18 cellular contexts compared by ENCODE assay signal in the genomic region with DNA sequence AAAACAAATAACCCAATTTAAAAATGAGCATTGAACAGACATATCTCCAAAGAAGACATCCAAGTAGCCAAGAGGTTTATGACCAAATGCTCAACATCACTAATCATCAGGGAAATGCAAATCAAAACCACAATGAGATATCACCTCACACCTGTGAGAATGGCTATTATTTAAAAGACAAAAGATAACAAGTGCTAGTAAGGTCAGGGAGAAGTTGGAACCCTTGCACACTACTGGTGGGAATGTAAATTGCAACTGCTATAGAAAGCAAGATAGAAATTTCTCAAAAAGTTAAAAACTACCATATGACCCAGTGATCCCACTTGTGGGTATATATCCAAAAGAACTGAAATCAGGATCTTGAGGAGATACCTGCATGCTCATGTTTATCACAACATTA. TPM values are rescaled to one million over a fixed set of nuclear protein-coding genes. Genes with fewer than 3 reads are reported as not detected.
DNase-seq lines count a peak whose midpoint lies in the region; ATAC-seq, FAIRE-seq and TF ChIP-seq lines count a peak whose summit lies in the region.
"Had no signal": no experiment of that assay in that cellular context is flagged by ENCODE, and none has a peak within 500 bp of the region (broad histone marks: within the 10 kb centered on the region; RNA-seq: fewer than 3 reads in every experiment).

No MANE protein-coding gene starts in this region.

- H3K9me1 ChIP-seq in keratinocyte (ENCODE audit: control insufficient read depth, extremely low read depth, insufficient read depth, low read length) = no peaks in the 10 kb centered on the region

- CTCF ChIA-PET in HCT116 (lab: Charles Lee) = no interaction called here
- CTCF ChIA-PET in activated CD4-positive, alpha-beta T cell treated with anti-CD3 and anti-CD28 coated beads for 36 hours (lab: Charles Lee) = no interaction called here

- in situ Hi-C loops in brain microvascular endothelial cell (cut with HindIII; ENCODE audit: low pct_ligation_motif_present, low sequenced_read_pairs) = no loop called here

- no peaks in the 10 kb centered on the region for H3K27me3 ChIP-seq in HCT116 (ENCODE audit: insufficient read depth, low read length)
- no peaks in the 10 kb centered on the region for H3K27me3 ChIP-seq in brain microvascular endothelial cell (replicated peaks)
- H3K27me3 ChIP-seq in keratinocyte (ENCODE audit: control insufficient read depth, extremely low read depth, insufficient read depth, low read length) = no peaks in the 10 kb centered on the region
- H3K27me3 ChIP-seq: heart right ventricle, pancreas, upper lobe of left lung had no signal

- H3K9me3 ChIP-seq in HCT116 (ENCODE audit: control insufficient read depth in 1 of 2, insufficient read depth in 1 of 2, low read depth in 1 of 2, low read length in 2 of 2) (no peaks in the 10 kb centered on the region), keratinocyte (ENCODE audit: control insufficient read depth, low read depth, low read length) (no peaks in the 10 kb centered on the region)
- H3K9me3 ChIP-seq: pancreas, upper lobe of left lung had no signal

- H3K4me3 ChIP-seq in AG09309 (ENCODE audit: control insufficient read depth, low read depth, low read length) (no peak overlapping the region), HCT116 (replicated peaks in 1 of 2; ENCODE audit: low read depth in 1 of 2, low read length in 2 of 2) (no peak overlapping the region), brain microvascular endothelial cell (ENCODE audit: low read depth, low read length) (no peak overlapping the region), keratinocyte (ENCODE audit: control insufficient read depth in 2 of 3, extremely low read depth in 1 of 3, insufficient read depth in 2 of 3, low read depth in 1 of 3, low read length in 3 of 3) (no peak overlapping the region)
- H3K4me3 ChIP-seq: heart right ventricle, pancreas, upper lobe of left lung had no signal

- H3K36me3 ChIP-seq in HCT116 (ENCODE audit: control insufficient read depth in 1 of 2, insufficient read depth in 2 of 2, low read length in 2 of 2) (no peaks in the 10 kb centered on the region), brain microvascular endothelial cell (replicated peaks) (no peaks in the 10 kb centered on the region), keratinocyte (ENCODE audit: control insufficient read depth in 2 of 2, extremely low read depth in 1 of 2, insufficient read depth in 2 of 2, low read length in 2 of 2) (no peaks in the 10 kb centered on the region)
- H3K36me3 ChIP-seq: heart right ventricle, pancreas, upper lobe of left lung had no signal

- H3K36me3 Mint-ChIP-seq in activated T-helper 2 cell treated with anti-CD3 and anti-CD28 coated beads, Interferon-gamma antibody, Interleukin-2, Interleukin-4, amounts not matched to agents 10 μg/mL and 5 μg/mL and 100 μg/mL, durations not matched to agents 14 hours and 24 hours and 36 hours (ENCODE audit: low read depth) = no peaks in the 10 kb centered on the region
- no peaks in the 10 kb centered on the region for H3K36me3 Mint-ChIP-seq in activated CD4-positive, alpha-beta T cell treated with anti-CD3 and anti-CD28 coated beads for 36 hours (ENCODE audit: low read depth)
- H3K36me3 Mint-ChIP-seq: activated CD4-positive, alpha-beta memory T cell treated with anti-CD3 and anti-CD28 coated beads for 36 hours had no signal

- H3K9me3 Mint-ChIP-seq in activated T-helper 2 cell treated with anti-CD3 and anti-CD28 coated beads, Interferon-gamma antibody, Interleukin-2, Interleukin-4, amounts not matched to agents 10 μg/mL and 5 μg/mL and 100 μg/mL, durations not matched to agents 14 hours and 24 hours and 36 hours = no peaks in the 10 kb centered on the region
- H3K9me3 Mint-ChIP-seq in activated CD4-positive, alpha-beta T cell treated with anti-CD3 and anti-CD28 coated beads for 36 hours (ENCODE audit: low read depth) = no peaks in the 10 kb centered on the region
- H3K9me3 Mint-ChIP-seq: activated CD4-positive, alpha-beta memory T cell treated with anti-CD3 and anti-CD28 coated beads for 36 hours; stimulated activated memory B cell treated with anti-CD40 and anti-IgM and Interleukin-4, amounts not matched to agents 10 μg/mL and 1 μg/mL and 100 μg/mL, for 72 hours had no signal

- ATAC-seq in HCT116 (peak; percentile 54; the same call in 1 of the 2 replicates), HG03439 (IDR thresholded peaks at IDR 0.05; ENCODE audit: unreplicated experiment) (no peak)
- ATAC-seq in activated CD4-positive, alpha-beta T cell treated with anti-CD3 and anti-CD28 coated beads for 36 hours = no peak
- ATAC-seq: heart right ventricle; pancreas; stimulated activated memory B cell treated with anti-CD40 and anti-IgM and Interleukin-4, amounts not matched to agents 10 μg/mL and 1 μg/mL and 100 μg/mL, for 72 hours had no signal

- BruUV-seq in HCT116 (replicated peaks; lab: Mats Ljungman, UMichigan) = no TSS peak

- H4K20me1 ChIP-seq in HCT116 (ENCODE audit: insufficient read depth) (no peaks in the 10 kb centered on the region), keratinocyte (ENCODE audit: control insufficient read depth, extremely low read depth, insufficient read depth, low read length) (no peaks in the 10 kb centered on the region)

- peaks cover 8% of the 10 kb centered on the region for H3K4me1 Mint-ChIP-seq in activated T-helper 2 cell treated with anti-CD3 and anti-CD28 coated beads, Interferon-gamma antibody, Interleukin-2, Interleukin-4, amounts not matched to agents 10 μg/mL and 5 μg/mL and 100 μg/mL, durations not matched to agents 14 hours and 24 hours and 36 hours (ENCODE audit: low read depth)
- H3K4me1 Mint-ChIP-seq in activated CD4-positive, alpha-beta T cell treated with anti-CD3 and anti-CD28 coated beads for 36 hours = peaks cover 63% of the 10 kb centered on the region

- peaks cover 5 to 20% of the 10 kb centered on the region in 2 experiments; a peak in 3 of 4 replicates for H3K4me1 ChIP-seq in HCT116 (ENCODE audit: control insufficient read depth in 1 of 2, insufficient read depth in 2 of 2, low read length in 2 of 2)
- peaks cover 10% of the 10 kb centered on the region for H3K4me1 ChIP-seq in keratinocyte (ENCODE audit: control insufficient read depth, extremely low read depth, insufficient read depth, low read length)

- no peak overlapping the region for H3K4me3 Mint-ChIP-seq in activated T-helper 2 cell treated with anti-CD3 and anti-CD28 coated beads, Interferon-gamma antibody, Interleukin-2, Interleukin-4, amounts not matched to agents 10 μg/mL and 5 μg/mL and 100 μg/mL, durations not matched to agents 14 hours and 24 hours and 36 hours (ENCODE audit: low read depth)
- no peak overlapping the region for H3K4me3 Mint-ChIP-seq in activated CD4-positive, alpha-beta T cell treated with anti-CD3 and anti-CD28 coated beads for 36 hours
- H3K4me3 Mint-ChIP-seq: activated CD4-positive, alpha-beta memory T cell treated with anti-CD3 and anti-CD28 coated beads for 36 hours; stimulated activated memory B cell treated with anti-CD40 and anti-IgM and Interleukin-4, amounts not matched to agents 10 μg/mL and 1 μg/mL and 100 μg/mL, for 72 hours had no signal

- no peak overlapping the region for H3K4me2 ChIP-seq in HCT116 (ENCODE audit: low read length)
- no peak overlapping the region for H3K4me2 ChIP-seq in keratinocyte (ENCODE audit: control insufficient read depth, extremely low read depth, insufficient read depth, low read depth, low read length)

- RAD21 ChIA-PET in HCT116 (lab: Charles Lee; ENCODE audit: low non-redundant PET in 1 of 2, low total read pairs in 2 of 2, uncharacterized antibody in 2 of 2, unreplicated experiment in 2 of 2) = no interaction called here

- TF ChIP-seq POLR2A in HCT116 (IDR thresholded peaks at IDR 0.05; ENCODE audit: borderline replicate concordance, extremely low read depth, insufficient read depth, insufficient read length) = no peak

- dilution Hi-C loops in keratinocyte (cut with MboI; ENCODE audit: extremely low pct_ligation_motif_present, low sequenced_read_pairs) = no loop called here

- no peak overlapping the region for H3K9ac ChIP-seq in HCT116 (ENCODE audit: low read length)
- H3K9ac ChIP-seq in keratinocyte (ENCODE audit: control insufficient read depth, extremely low read depth, insufficient read depth, low read length) = no peak overlapping the region

- H3K27me3 Mint-ChIP-seq in activated T-helper 2 cell treated with anti-CD3 and anti-CD28 coated beads, Interferon-gamma antibody, Interleukin-2, Interleukin-4, amounts not matched to agents 10 μg/mL and 5 μg/mL and 100 μg/mL, durations not matched to agents 14 hours and 24 hours and 36 hours (ENCODE audit: low read depth) = no peaks in the 10 kb centered on the region
- H3K27me3 Mint-ChIP-seq in activated CD4-positive, alpha-beta T cell treated with anti-CD3 and anti-CD28 coated beads for 36 hours = no peaks in the 10 kb centered on the region
- H3K27me3 Mint-ChIP-seq: activated CD4-positive, alpha-beta memory T cell treated with anti-CD3 and anti-CD28 coated beads for 36 hours; stimulated activated memory B cell treated with anti-CD40 and anti-IgM and Interleukin-4, amounts not matched to agents 10 μg/mL and 1 μg/mL and 100 μg/mL, for 72 hours had no signal

- H3K79me2 ChIP-seq in HCT116 (ENCODE audit: insufficient read depth, low read length) = no peaks in the 10 kb centered on the region; the same call in 1 of the 2 replicates
- peaks cover 5% of the 10 kb centered on the region for H3K79me2 ChIP-seq in keratinocyte (ENCODE audit: control insufficient read depth, insufficient read depth, low read length)

- no peak for TF ChIP-seq RAD21 in HCT116 (IDR thresholded peaks at IDR 0.05; ENCODE audit: low read depth)

- TF ChIP-seq CTCF in AG09309 (IDR thresholded peaks at IDR 0.05; ENCODE audit: control insufficient read depth, insufficient read depth, low read depth, low read length, missing control alignments) = peak; percentile 13
- TF ChIP-seq CTCF in HCT116 (IDR thresholded peaks at IDR 0.05 in 2 of 3, conservative IDR thresholded peaks at IDR 0.05 in 1 of 3; ENCODE audit: borderline replicate concordance in 1 of 3, insufficient read depth in 1 of 3, low read depth in 2 of 3, low read length in 2 of 3) = peak in 2 of 3 experiments; percentile 51 to 63; a peak in 4 of 6 replicates
- peak; percentile 29 for TF ChIP-seq CTCF in brain microvascular endothelial cell (IDR thresholded peaks at IDR 0.05; ENCODE audit: low read depth, low read length, missing control alignments)
- TF ChIP-seq CTCF in keratinocyte (optimal IDR thresholded peaks at IDR 0.05 in 1 of 3, IDR thresholded peaks at IDR 0.05 in 1 of 3, conservative IDR thresholded peaks at IDR 0.05 in 1 of 3; ENCODE audit: extremely low read depth in 1 of 3, insufficient read depth in 2 of 3, low read length in 3 of 3) = peak in 2 of 3 experiments; percentile 19 to 31

- H3K9me2 ChIP-seq in HCT116 (ENCODE audit: insufficient read depth) = no peaks in the 10 kb centered on the region

- no peak for FAIRE-seq in keratinocyte (lab: Jason Lieb, UNC)
- FAIRE-seq: endothelial cell of umbilical vein, kidney, pancreas had no signal

- no peak overlapping the region for H3K27ac Mint-ChIP-seq in activated T-helper 2 cell treated with anti-CD3 and anti-CD28 coated beads, Interferon-gamma antibody, Interleukin-2, Interleukin-4, amounts not matched to agents 10 μg/mL and 5 μg/mL and 100 μg/mL, durations not matched to agents 14 hours and 24 hours and 36 hours
- H3K27ac Mint-ChIP-seq in activated CD4-positive, alpha-beta T cell treated with anti-CD3 and anti-CD28 coated beads for 36 hours = no peak overlapping the region
- H3K27ac Mint-ChIP-seq: activated CD4-positive, alpha-beta memory T cell treated with anti-CD3 and anti-CD28 coated beads for 36 hours; stimulated activated memory B cell treated with anti-CD40 and anti-IgM and Interleukin-4, amounts not matched to agents 10 μg/mL and 1 μg/mL and 100 μg/mL, for 72 hours had no signal

- intact Hi-C loops in HCT116 (cut with micrococcal nuclease) = no loop called here
- intact Hi-C loops in activated T-helper 2 cell treated with anti-CD3 and anti-CD28 coated beads, Interferon-gamma antibody, Interleukin-2, Interleukin-4, amounts not matched to agents 10 μg/mL and 5 μg/mL and 100 μg/mL, durations not matched to agents 14 hours and 24 hours and 36 hours (cut with micrococcal nuclease) = no loop called here
- intact Hi-C loops in activated CD4-positive, alpha-beta T cell treated with anti-CD3 and anti-CD28 coated beads for 36 hours (cut with DNase I, micrococcal nuclease) = no loop called here

- POLR2A ChIA-PET in HCT116 (lab: Charles Lee) = no interaction called here
- POLR2A ChIA-PET in activated CD4-positive, alpha-beta T cell treated with anti-CD3 and anti-CD28 coated beads for 36 hours (lab: Charles Lee) = no interaction called here

- H2AFZ ChIP-seq in HCT116 (ENCODE audit: low read depth, low read length, poor library complexity, severe bottlenecking) (no peak overlapping the region), keratinocyte (ENCODE audit: control insufficient read depth, low read length) (no peak overlapping the region)

- no peak for DNase-seq in AG09309 (ENCODE audit: low read depth)
- DNase-seq in HCT116 (ENCODE audit: low read depth, low spot score) = no peak
- no peak for DNase-seq in brain microvascular endothelial cell
- no peak for DNase-seq in keratinocyte (ENCODE audit: low read depth, low spot score)
- no peak for DNase-seq in activated T-helper 2 cell treated with anti-CD3 and anti-CD28 coated beads, Interferon-gamma antibody, Interleukin-2, Interleukin-4, amounts not matched to agents 10 μg/mL and 5 μg/mL and 100 μg/mL, durations not matched to agents 14 hours and 24 hours and 36 hours (ENCODE audit: low spot score)
- no peak for DNase-seq in activated CD4-positive, alpha-beta T cell treated with anti-CD3 and anti-CD28 coated beads for 36 hours
- DNase-seq in SHP77 treated with DMSO at 0.1 percent for 48 hours (lab: John Stamatoyannopoulos, UW) = no peak
- DNase-seq: activated CD4-positive, alpha-beta memory T cell treated with anti-CD3 and anti-CD28 coated beads for 36 hours; activated T-cell treated with anti-CD3 and anti-CD28 coated beads, Interleukin-2, amount 50 U/mL, for 48 hours; heart right ventricle; kidney; NCI-H1694 treated with DMSO at 0.1 percent for 48 hours; NCI-H510A; pancreas; upper lobe of left lung had no signal

- H3K27ac ChIP-seq in HCT116 (ENCODE audit: low read depth, low read length) = no peak overlapping the region
- H3K27ac ChIP-seq in brain microvascular endothelial cell = no peak overlapping the region
- no peak overlapping the region for H3K27ac ChIP-seq in keratinocyte (ENCODE audit: control insufficient read depth, insufficient read depth, low read length)
- H3K27ac ChIP-seq: heart right ventricle, pancreas, upper lobe of left lung had no signal

RNA-seq across cellular contexts. Expression of gene SGMS1, which starts 49.5 kb away (rescaled TPM):
- 29.1 TPM for total RNA-seq in HCT116 (2021; ENCODE audit: unreplicated experiment)
- polyA plus RNA-seq in HCT116 (2012) = 13.3 and 14.7 TPM in 2 replicates
- polyA plus RNA-seq in keratinocyte = 16.3 to 18.3 TPM (median 16.7 TPM) in 3 replicates
- 96.4 TPM for polyA plus RNA-seq in keratinocyte (2011; ENCODE audit: low read depth)
- polyA plus RNA-seq in keratinocyte (2011; cell fraction: cytosol; rRNA removed) = 9.7 and 12.7 TPM in 2 replicates
- 17.8 and 18.7 TPM in 2 replicates for polyA plus RNA-seq in keratinocyte (2011; cell fraction: nucleus; rRNA removed)
- polyA plus RNA-seq in keratinocyte (2012; ENCODE audit: low replicate concordance) = 13.6 and 15.8 TPM in 2 replicates
- 18.4 to 24.3 TPM (median 18.9 TPM) in 3 replicates for polyA minus RNA-seq in keratinocyte
- polyA minus RNA-seq in keratinocyte (2011; cell fraction: cytosol; rRNA and poly(A)+ RNA removed) = 21.9 TPM
- polyA minus RNA-seq in keratinocyte (2011; cell fraction: nucleus; rRNA and poly(A)+ RNA removed) = 31.7 and 46.4 TPM in 2 replicates
- total RNA-seq in activated T-helper 2 cell treated with anti-CD3 and anti-CD28 coated beads, Interferon-gamma antibody, Interleukin-2, Interleukin-4, amounts not matched to agents 10 μg/mL and 5 μg/mL and 100 μg/mL, durations not matched to agents 14 hours and 24 hours and 36 hours = 10.7 and 11.3 TPM in 2 replicates
- total RNA-seq in activated CD4-positive, alpha-beta T cell treated with anti-CD3 and anti-CD28 coated beads for 36 hours = 1 to 10 TPM; 7.5 to 9.0 TPM
